Comparison of ENCODE assay signal across 25 cellular contexts in the genomic region with DNA sequence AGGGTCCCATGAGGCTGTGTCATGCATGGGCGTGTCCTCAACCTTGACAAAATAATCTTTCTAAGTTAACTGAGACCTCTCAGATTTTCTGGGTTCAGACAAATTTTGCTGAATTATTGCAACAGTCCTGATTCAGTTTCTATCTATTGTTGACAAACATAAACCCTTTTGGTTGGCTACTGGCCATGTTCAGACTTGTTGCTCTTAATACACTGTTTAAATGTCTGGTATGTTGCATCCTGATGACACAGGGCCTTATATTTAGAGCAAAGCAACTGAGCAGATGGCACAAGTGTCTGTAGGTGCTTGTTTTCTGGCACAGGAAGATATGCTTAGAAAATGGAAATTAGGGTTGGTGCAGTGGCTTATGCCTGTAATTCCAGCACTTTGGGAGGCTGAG.
"Had no signal": no experiment of that assay in that cellular context is flagged by ENCODE, and none has a peak within 500 bp of the region (broad histone marks: within the 10 kb centered on the region; RNA-seq: fewer than 3 reads in every experiment).

No MANE protein-coding gene starts in this region.

- DNase-seq: heart right ventricle; islet precursor cell; left ventricle myocardium inferior; mesendoderm; naive thymus-derived CD4-positive, alpha-beta T cell; nucleus accumbens; pancreas; right lobe of liver; stimulated activated CD4-positive, alpha-beta T cell treated with anti-CD3 and anti-CD28 coated beads, Interleukin-12 subunit alpha, Interleukin-12 subunit beta, amount 100 ng/mL, for 4 hours; stimulated activated CD4-positive, alpha-beta T cell treated with anti-CD3 and anti-CD28 coated beads, Interleukin-15, amount 100 ng/mL, for 24 hours; stimulated activated CD4-positive, alpha-beta T cell treated with anti-CD3 and anti-CD28 coated beads, Interleukin-2, amount 100 ng/mL, for 24 hours; stimulated activated CD4-positive, alpha-beta T cell treated with anti-CD3 and anti-CD28 coated beads, Interleukin-4, amount 100 ng/mL, for 1 hour; stimulated activated naive CD4-positive, alpha-beta T cell; tibial artery; uterus had no signal

- H3K4me3 Mint-ChIP-seq: mesothelial cell of epicardium; naive thymus-derived CD4-positive, alpha-beta T cell; natural killer cell treated with Interleukin-12 subunit alpha and Interleukin-12 subunit beta and Interleukin-15 and Interleukin-18, amount 100 ng/mL, for 72 hours; stimulated activated naive CD8-positive, alpha-beta T cell treated with anti-CD3 and anti-CD28 coated beads, Interleukin-15, Interleukin-2, amounts not matched to agents 100 ng/mL and 50 ng/mL, for 24 hours; type B pancreatic cell had no signal

- H3K4me2 ChIP-seq: hepatocyte had no signal

- H3K9me3 ChIP-seq: heart right ventricle, left ventricle myocardium inferior, pancreas, right atrium auricular region, right lobe of liver, suprapubic skin, thoracic aorta, tibial artery, uterus had no signal

- H3K36me3 ChIP-seq: heart right ventricle, left ventricle myocardium inferior, pancreas, right atrium auricular region, right lobe of liver, suprapubic skin, thoracic aorta, tibial artery, uterus had no signal

- H3K4me3 ChIP-seq: heart right ventricle, hepatocyte, left ventricle myocardium inferior, lung, pancreas, right atrium auricular region, right lobe of liver, skin epidermis, suprapubic skin, thoracic aorta, tibial artery, uterus had no signal

- H3K79me2 ChIP-seq: hepatocyte had no signal

- H3K4me1 Mint-ChIP-seq: mesothelial cell of epicardium had no signal

- H3K9me3 Mint-ChIP-seq: mesothelial cell of epicardium; naive thymus-derived CD4-positive, alpha-beta T cell; natural killer cell treated with Interleukin-12 subunit alpha and Interleukin-12 subunit beta and Interleukin-15 and Interleukin-18, amount 100 ng/mL, for 72 hours; stimulated activated naive CD8-positive, alpha-beta T cell treated with anti-CD3 and anti-CD28 coated beads, Interleukin-15, Interleukin-2, amounts not matched to agents 100 ng/mL and 50 ng/mL, for 24 hours; type B pancreatic cell had no signal

- FAIRE-seq: pancreas had no signal

- H3K27me3 Mint-ChIP-seq: naive thymus-derived CD4-positive, alpha-beta T cell; natural killer cell treated with Interleukin-12 subunit alpha and Interleukin-12 subunit beta and Interleukin-15 and Interleukin-18, amount 100 ng/mL, for 72 hours; stimulated activated naive CD8-positive, alpha-beta T cell treated with anti-CD3 and anti-CD28 coated beads, Interleukin-15, Interleukin-2, amounts not matched to agents 100 ng/mL and 50 ng/mL, for 24 hours; type B pancreatic cell had no signal

- H3K36me3 Mint-ChIP-seq: mesothelial cell of epicardium; naive thymus-derived CD4-positive, alpha-beta T cell; natural killer cell treated with Interleukin-12 subunit alpha and Interleukin-12 subunit beta and Interleukin-15 and Interleukin-18, amount 100 ng/mL, for 72 hours; type B pancreatic cell had no signal

- H3K27ac ChIP-seq: heart right ventricle, hepatocyte, left ventricle myocardium inferior, pancreas, right atrium auricular region, right lobe of liver, skin epidermis, suprapubic skin, thoracic aorta, tibial artery, uterus had no signal

- H3K27me3 ChIP-seq: heart right ventricle, hepatocyte, pancreas, right atrium auricular region, right lobe of liver, suprapubic skin, tibial artery, uterus had no signal

- H3K27ac Mint-ChIP-seq: mesothelial cell of epicardium; naive thymus-derived CD4-positive, alpha-beta T cell; natural killer cell treated with Interleukin-12 subunit alpha and Interleukin-12 subunit beta and Interleukin-15 and Interleukin-18, amount 100 ng/mL, for 72 hours; stimulated activated naive CD8-positive, alpha-beta T cell treated with anti-CD3 and anti-CD28 coated beads, Interleukin-15, Interleukin-2, amounts not matched to agents 100 ng/mL and 50 ng/mL, for 24 hours; type B pancreatic cell had no signal

- H2AFZ ChIP-seq: hepatocyte had no signal

- H3K4me1 ChIP-seq: heart right ventricle, left ventricle myocardium inferior, pancreas, right atrium auricular region, right lobe of liver, suprapubic skin, tibial artery, uterus had no signal

- ATAC-seq: heart right ventricle; naive thymus-derived CD4-positive, alpha-beta T cell; natural killer cell treated with Interleukin-12 subunit alpha and Interleukin-12 subunit beta and Interleukin-15 and Interleukin-18, amount 100 ng/mL, for 72 hours; pancreas; right lobe of liver had no signal
